ENCODE assay signal across 27 cellular contexts in the genomic region with DNA sequence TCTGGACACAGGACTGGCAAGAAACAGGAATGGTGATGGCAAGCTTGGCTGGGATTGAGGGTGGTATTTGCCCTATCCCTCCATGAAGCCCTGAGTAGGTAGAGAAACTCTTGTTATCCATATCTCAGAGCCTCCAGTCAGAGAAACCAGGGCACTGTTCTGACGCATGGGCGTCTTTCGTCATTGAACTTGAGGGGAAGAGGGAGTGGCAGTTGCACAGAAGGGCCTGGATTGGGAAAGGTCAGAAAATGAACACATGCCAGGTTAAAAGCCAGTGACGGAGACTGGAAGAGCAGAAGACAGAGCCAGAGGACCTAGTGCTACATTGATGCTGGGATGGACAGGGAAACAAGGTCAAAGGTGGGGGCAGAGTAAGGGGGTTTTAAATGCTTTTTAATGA.
"Had no signal": no experiment of that assay in that cellular context is flagged by ENCODE, and none has a peak within 500 bp of the region (broad histone marks: within the 10 kb centered on the region; RNA-seq: fewer than 3 reads in every experiment).

No MANE protein-coding gene starts in this region.

- H3K4me3 Mint-ChIP-seq: activated B cell treated with CpG ODN at 0.5 μM for 24 hours; activated T-cell treated with anti-CD3 and anti-CD28 coated beads, Interleukin-2, amount 50 U/mL, for 72 hours; memory B cell; naive thymus-derived CD8-positive, alpha-beta T cell; neural progenitor cell; stimulated activated effector memory CD8-positive, alpha-beta T cell treated with anti-CD3 and anti-CD28 coated beads, Interleukin-12 subunit alpha, Interleukin-12 subunit beta, amount 100 ng/mL, for 72 hours; stimulated activated naive CD8-positive, alpha-beta T cell treated with anti-CD3 and anti-CD28 coated beads, Interleukin-15, Interleukin-2, amounts not matched to agents 100 ng/mL and 50 ng/mL, for 24 hours had no signal

- H3K9me3 Mint-ChIP-seq: activated B cell treated with CpG ODN at 0.5 μM for 24 hours; activated T-cell treated with anti-CD3 and anti-CD28 coated beads, Interleukin-2, amount 50 U/mL, for 72 hours; memory B cell; neural progenitor cell; stimulated activated naive CD8-positive, alpha-beta T cell treated with anti-CD3 and anti-CD28 coated beads, Interleukin-15, Interleukin-2, amounts not matched to agents 100 ng/mL and 50 ng/mL, for 24 hours had no signal

- FAIRE-seq: endometrium had no signal

- H2AFZ ChIP-seq: hepatocyte, neural progenitor cell, parathyroid adenoma had no signal

- H3K79me2 ChIP-seq: hepatocyte, parathyroid adenoma had no signal

- H3K27ac Mint-ChIP-seq: activated B cell treated with CpG ODN at 0.5 μM for 24 hours; activated naive CD4-positive, alpha-beta T cell treated with anti-CD3 and anti-CD28 coated beads, Interleukin-2, amount 50 U/mL, for 72 hours; activated T-cell treated with anti-CD3 and anti-CD28 coated beads, Interleukin-2, amount 50 U/mL, for 72 hours; naive thymus-derived CD8-positive, alpha-beta T cell; neural progenitor cell; stimulated activated effector memory CD8-positive, alpha-beta T cell treated with anti-CD3 and anti-CD28 coated beads, Interleukin-12 subunit alpha, Interleukin-12 subunit beta, amount 100 ng/mL, for 72 hours; stimulated activated naive CD8-positive, alpha-beta T cell treated with anti-CD3 and anti-CD28 coated beads, Interleukin-15, Interleukin-2, amounts not matched to agents 100 ng/mL and 50 ng/mL, for 24 hours had no signal

- H3K4me1 Mint-ChIP-seq: naive thymus-derived CD8-positive, alpha-beta T cell; stimulated activated effector memory CD8-positive, alpha-beta T cell treated with anti-CD3 and anti-CD28 coated beads, Interleukin-12 subunit alpha, Interleukin-12 subunit beta, amount 100 ng/mL, for 72 hours had no signal

- H3K27me3 ChIP-seq: colonic mucosa, gastroesophageal sphincter, hepatocyte, neural progenitor cell, tibial nerve had no signal

- H3K36me3 ChIP-seq: colonic mucosa, gastroesophageal sphincter, neural progenitor cell, tibial nerve had no signal

- H3K36me3 Mint-ChIP-seq: activated naive CD4-positive, alpha-beta T cell treated with anti-CD3 and anti-CD28 coated beads, Interleukin-2, amount 50 U/mL, for 72 hours; memory B cell; naive thymus-derived CD8-positive, alpha-beta T cell; neural progenitor cell; stimulated activated effector memory CD8-positive, alpha-beta T cell treated with anti-CD3 and anti-CD28 coated beads, Interleukin-12 subunit alpha, Interleukin-12 subunit beta, amount 100 ng/mL, for 72 hours had no signal

- DNase-seq: activated B cell treated with CpG ODN at 0.5 μM for 24 hours; activated CD4-positive, alpha-beta T cell treated with anti-CD3 and anti-CD28 coated beads, Interleukin-2, amount 50 U/mL, for 4 hours; activated naive CD4-positive, alpha-beta T cell; activated T-cell treated with anti-CD3 and anti-CD28 coated beads for 4 hours; activated T-cell treated with anti-CD3 and anti-CD28 coated beads, Interleukin-2, amount 50 U/mL, for 72 hours; cerebellar nuclear complex; colonic mucosa; effector CD8-positive, alpha-beta T cell; islet precursor cell; left cardiac atrium; naive thymus-derived CD8-positive, alpha-beta T cell; occipital lobe; psoas muscle; stimulated activated CD4-positive, alpha-beta T cell treated with anti-CD3 and anti-CD28 coated beads, Interleukin-4, amount 100 ng/mL, for 24 hours; T-helper 2 cell had no signal

- H3K27ac ChIP-seq: colonic mucosa, epithelial cell of prostate, gastroesophageal sphincter, hepatocyte, neural progenitor cell, parathyroid adenoma, psoas muscle, tibial nerve had no signal

- H3K9me3 ChIP-seq: colonic mucosa, gastroesophageal sphincter, psoas muscle, tibial nerve had no signal

- H3K4me1 ChIP-seq: colonic mucosa, neural progenitor cell, parathyroid adenoma, psoas muscle had no signal

- H3K4me3 ChIP-seq: colonic mucosa, gastroesophageal sphincter, hepatocyte, neural progenitor cell, psoas muscle, tibial nerve had no signal

- ATAC-seq: activated naive CD4-positive, alpha-beta T cell treated with anti-CD3 and anti-CD28 coated beads, Interleukin-2, amount 50 U/mL, for 72 hours; activated T-cell treated with anti-CD3 and anti-CD28 coated beads, Interleukin-2, amount 50 U/mL, for 72 hours; gastroesophageal sphincter; naive thymus-derived CD8-positive, alpha-beta T cell; psoas muscle; SK-N-SH treated with all-trans-retinoic acid at 6 μM for 48 hours; stimulated activated effector memory CD8-positive, alpha-beta T cell treated with anti-CD3 and anti-CD28 coated beads, Interleukin-12 subunit alpha, Interleukin-12 subunit beta, amount 100 ng/mL, for 72 hours had no signal

- H3K27me3 Mint-ChIP-seq: activated B cell treated with CpG ODN at 0.5 μM for 24 hours; stimulated activated naive CD8-positive, alpha-beta T cell treated with anti-CD3 and anti-CD28 coated beads, Interleukin-15, Interleukin-2, amounts not matched to agents 100 ng/mL and 50 ng/mL, for 24 hours had no signal

- H3K4me2 ChIP-seq: hepatocyte, neural progenitor cell had no signal
